1 cellular context compared by ENCODE assay signal in the genomic region with DNA sequence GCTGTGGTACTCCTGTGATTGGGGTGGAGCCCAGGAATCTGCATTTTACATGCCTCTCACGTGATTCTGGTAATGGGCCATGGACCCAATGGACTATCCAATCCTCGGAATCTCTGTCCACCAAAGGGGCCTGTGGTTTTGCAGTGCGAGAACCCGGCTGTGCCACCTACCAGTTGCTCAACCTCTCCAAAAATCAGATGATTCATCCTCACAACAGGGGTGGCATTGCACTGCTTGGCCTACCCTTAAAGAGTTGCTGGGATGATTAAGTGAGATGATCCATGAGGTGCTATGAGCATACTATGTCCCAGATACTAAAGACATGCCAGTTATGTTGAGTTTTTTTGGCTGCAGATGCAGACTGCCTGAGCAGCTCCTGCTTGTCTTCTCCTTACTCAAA.
TF ChIP-seq lines count a peak whose summit lies in the region.

No MANE protein-coding gene starts in this region.

TF ChIP-seq in HEK293T, 16 proteins besides CTCF, POLR2A, EP300 and RAD21 (continued from another document):
- TF ChIP-seq, protein P1, sequence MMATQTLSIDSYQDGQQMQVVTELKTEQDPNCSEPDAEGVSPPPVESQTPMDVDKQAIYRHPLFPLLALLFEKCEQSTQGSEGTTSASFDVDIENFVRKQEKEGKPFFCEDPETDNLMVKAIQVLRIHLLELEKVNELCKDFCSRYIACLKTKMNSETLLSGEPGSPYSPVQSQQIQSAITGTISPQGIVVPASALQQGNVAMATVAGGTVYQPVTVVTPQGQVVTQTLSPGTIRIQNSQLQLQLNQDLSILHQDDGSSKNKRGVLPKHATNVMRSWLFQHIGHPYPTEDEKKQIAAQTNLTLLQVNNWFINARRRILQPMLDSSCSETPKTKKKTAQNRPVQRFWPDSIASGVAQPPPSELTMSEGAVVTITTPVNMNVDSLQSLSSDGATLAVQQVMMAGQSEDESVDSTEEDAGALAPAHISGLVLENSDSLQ (IDR thresholded peaks at IDR 0.05) = no peak
- TF ChIP-seq HDGF (IDR thresholded peaks at IDR 0.05; ENCODE audit: borderline replicate concordance) = no peak
- TF ChIP-seq ZNF384 (IDR thresholded peaks at IDR 0.05) = no peak
- no peak for TF ChIP-seq SUZ12 (IDR thresholded peaks at IDR 0.05)
- TF ChIP-seq ELF4 (IDR thresholded peaks at IDR 0.05) = no peak
- no peak for TF ChIP-seq TARDBP (IDR thresholded peaks at IDR 0.05)
TF ChIP-seq in HEK293T: peak in this region for 0.
